In the genomic region with DNA sequence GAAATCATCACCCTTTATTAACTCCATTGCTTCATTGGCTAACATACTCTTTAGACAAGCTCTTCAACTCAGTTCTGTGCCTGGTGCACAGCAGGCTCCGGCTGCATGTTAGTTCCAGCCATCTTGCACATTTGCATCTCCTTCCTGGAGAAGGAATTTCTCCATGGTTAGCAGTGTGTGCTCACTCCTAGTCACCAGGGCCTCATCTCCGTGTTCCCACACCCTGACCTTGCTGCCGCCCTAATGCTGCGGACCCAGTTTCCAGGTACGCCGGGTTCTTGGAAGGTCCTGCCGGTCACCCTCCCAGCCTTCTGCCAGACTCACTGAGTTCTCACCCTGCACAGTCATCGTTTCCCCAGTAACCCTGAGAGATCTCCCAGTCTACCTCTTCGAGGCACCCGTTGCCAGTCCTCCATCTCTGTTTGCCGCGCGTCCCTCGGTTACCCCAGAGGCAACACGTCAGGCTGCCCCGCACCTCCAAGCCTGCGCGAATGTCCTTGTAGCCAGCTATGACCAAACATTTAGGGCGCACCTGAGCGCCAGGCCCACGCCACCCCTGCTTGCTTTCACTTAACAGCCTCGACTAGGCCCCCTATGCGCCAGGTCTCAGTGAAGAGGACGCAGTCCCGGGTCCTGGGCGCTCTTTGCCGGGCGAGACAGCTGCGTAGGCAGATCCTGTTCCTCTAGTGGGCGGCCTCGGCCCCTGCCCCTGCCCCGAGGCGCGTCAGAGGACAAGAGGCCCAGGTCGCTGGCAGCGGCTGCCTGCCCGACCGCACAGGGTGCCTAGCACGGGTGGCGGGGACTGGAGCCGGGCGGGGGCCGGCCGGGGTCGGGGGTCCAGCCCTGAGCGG, we compare ENCODE assay signal across 8 cellular contexts. TPM values are rescaled to one million over a fixed set of nuclear protein-coding genes. Genes with fewer than 3 reads are reported as not detected.
DNase-seq lines count a peak whose midpoint lies in the region; ATAC-seq and TF ChIP-seq lines count a peak whose summit lies in the region.

No MANE protein-coding gene starts in this region.

- TF ChIP-seq POLR2A in stomach (IDR thresholded peaks at IDR 0.05), result peak in 1 of 4 donors; percentile 45

- H3K4me1 ChIP-seq in CD8-positive, alpha-beta T cell (ENCODE audit: insufficient read depth, low read length), result peaks cover 42% of the 10 kb centered on the region
- H3K4me1 ChIP-seq in stomach, result peaks cover 31 to 63% (median 55%) of the 10 kb centered on the region in 4 donors

- H3K4me1 Mint-ChIP-seq in CD8-positive, alpha-beta T cell (ENCODE audit: low read depth), result peaks cover 73% of the 10 kb centered on the region
- H3K4me1 Mint-ChIP-seq in activated T-helper 17 cell treated with anti-CD3 and anti-CD28 coated beads, Interleukin-2, amount 50 U/mL, for 72 hours, result peaks cover 37% of the 10 kb centered on the region
- peaks cover 50% of the 10 kb centered on the region for H3K4me1 Mint-ChIP-seq in nephron

- H3K9me3 Mint-ChIP-seq in CD8-positive, alpha-beta T cell, result no peaks in the 10 kb centered on the region
- no peaks in the 10 kb centered on the region for H3K9me3 Mint-ChIP-seq in activated T-helper 17 cell treated with anti-CD3 and anti-CD28 coated beads, Interleukin-2, amount 50 U/mL, for 72 hours
- H3K9me3 Mint-ChIP-seq in nephron, result no peaks in the 10 kb centered on the region

- H3K4me3 ChIP-seq in CD8-positive, alpha-beta T cell (ENCODE audit: low read depth, low read length), result peak overlapping the region; percentile 82
- H3K4me3 ChIP-seq in fibroblast of pulmonary artery (replicated peaks; ENCODE audit: low read depth, low read length), result peak overlapping the region; percentile 69
- H3K4me3 ChIP-seq in stomach, result peak overlapping the region; percentile 68 to 97 (median 84)

- intact Hi-C loops in CD8-positive, alpha-beta T cell (cut with DNase I, micrococcal nuclease), result loop anchor here (1.0 to 2.0 kb wide), 6 partner anchors 12 to 233 kb away; partner anchors contain the start of genes NMB (in 2 of the 2), SEC11A (in 2 of the 2), WDR73 (in 2 of the 2) and PDE8A (in 1 of the 2)
- intact Hi-C loops in stomach (cut with DNase I; ENCODE audit: low total_unique reads), result no loop called here

- H3K9me3 ChIP-seq in CD8-positive, alpha-beta T cell (ENCODE audit: low read length), result no peaks in the 10 kb centered on the region
- no peaks in the 10 kb centered on the region for H3K9me3 ChIP-seq in stomach

- peak overlapping the region; percentile 94 for H3K27ac ChIP-seq in CD8-positive, alpha-beta T cell (ENCODE audit: low read depth, low read length)
- H3K27ac ChIP-seq in stomach, result peak overlapping the region; percentile 99 to 100 (median 100)

- peak overlapping the region; percentile 100 for H3K27ac Mint-ChIP-seq in CD8-positive, alpha-beta T cell
- peak overlapping the region; percentile 99 for H3K27ac Mint-ChIP-seq in activated T-helper 17 cell treated with anti-CD3 and anti-CD28 coated beads, Interleukin-2, amount 50 U/mL, for 72 hours
- peak overlapping the region; percentile 98 to 100 (median 99) for H3K27ac Mint-ChIP-seq in nephron

- no peak for TF ChIP-seq EP300 in stomach (IDR thresholded peaks at IDR 0.05)

- DNase-seq in CD8-positive, alpha-beta T cell, result peak; percentile 58 to 88 (median 72)
- DNase-seq in RKO (ENCODE audit: low spot score) (peak; percentile 83), fibroblast of pulmonary artery (ENCODE audit: low read depth) (peak; percentile 68), stomach (peak; percentile 80)

- H3K27me3 Mint-ChIP-seq in CD8-positive, alpha-beta T cell (ENCODE audit: low read depth), result no peaks in the 10 kb centered on the region
- H3K27me3 Mint-ChIP-seq in activated T-helper 17 cell treated with anti-CD3 and anti-CD28 coated beads, Interleukin-2, amount 50 U/mL, for 72 hours, result no peaks in the 10 kb centered on the region
- H3K27me3 Mint-ChIP-seq in nephron (ENCODE audit: low read depth), result no peaks in the 10 kb centered on the region

- H3K36me3 ChIP-seq in CD8-positive, alpha-beta T cell (ENCODE audit: insufficient read depth, low read length), result no peaks in the 10 kb centered on the region
- H3K36me3 ChIP-seq in stomach, result no peaks in the 10 kb centered on the region

- H3K27me3 ChIP-seq in CD8-positive, alpha-beta T cell (ENCODE audit: insufficient read depth, low read length), result no peaks in the 10 kb centered on the region
- H3K27me3 ChIP-seq in stomach, result no peaks in the 10 kb centered on the region

- ATAC-seq in CD8-positive, alpha-beta T cell, result peak; percentile 63
- ATAC-seq in GM19397 (IDR thresholded peaks at IDR 0.05; ENCODE audit: unreplicated experiment), result peak; percentile 41
- peak; percentile 37 for ATAC-seq in HG03521 (IDR thresholded peaks at IDR 0.05; ENCODE audit: unreplicated experiment)
- ATAC-seq in activated T-helper 17 cell treated with anti-CD3 and anti-CD28 coated beads, Interleukin-2, amount 50 U/mL, for 72 hours (replicated peaks), result peak; percentile 71

- WGBS in stomach, 5 donors, result 0 to 2% (median 0%) methylated on average over 7 to 46 of the region's 46 CpGs

- POLR2A ChIA-PET in CD8-positive, alpha-beta T cell (lab: Charles Lee), result interaction anchor here (0.7 to 6.9 kb wide), 11 partner anchors 13 to 149 kb away, joined by 3 to 98 read pairs (median 5); partner anchors contain the start of genes SEC11A and WDR73

- H3K4me3 Mint-ChIP-seq in CD8-positive, alpha-beta T cell, result peak overlapping the region; percentile 99
- H3K4me3 Mint-ChIP-seq in activated T-helper 17 cell treated with anti-CD3 and anti-CD28 coated beads, Interleukin-2, amount 50 U/mL, for 72 hours, result peak overlapping the region; percentile 99
- peak overlapping the region; percentile 94 to 96 (median 96) for H3K4me3 Mint-ChIP-seq in nephron

- no peak for TF ChIP-seq CTCF in CD8-positive, alpha-beta T cell (IDR thresholded peaks at IDR 0.05)
- TF ChIP-seq CTCF in fibroblast of pulmonary artery (IDR thresholded peaks at IDR 0.05; ENCODE audit: low read length, missing control alignments) (no peak), nephron (IDR thresholded peaks at IDR 0.05; ENCODE audit: unreplicated experiment in 3 of 3) (no peak), stomach (IDR thresholded peaks at IDR 0.05) (peak in 1 of 7 experiments; percentile 4)

- H3K36me3 Mint-ChIP-seq in CD8-positive, alpha-beta T cell, result peaks cover 21% of the 10 kb centered on the region
- peaks cover 34% of the 10 kb centered on the region for H3K36me3 Mint-ChIP-seq in activated T-helper 17 cell treated with anti-CD3 and anti-CD28 coated beads, Interleukin-2, amount 50 U/mL, for 72 hours (ENCODE audit: low read depth)
- H3K36me3 Mint-ChIP-seq in nephron (ENCODE audit: low read depth), result no peaks in the 10 kb centered on the region

- CTCF ChIA-PET in CD8-positive, alpha-beta T cell (lab: Charles Lee), result interaction anchor here (1.0 to 1.5 kb wide), 6 partner anchors 12 to 93 kb away, joined by 3 to 7 read pairs (median 4); partner anchors contain the start of gene WDR73

RNA-seq across cellular contexts. Expression of gene ZNF592, which starts 0.7 kb away (rescaled TPM):
- total RNA-seq in CD8-positive, alpha-beta T cell, result 10 to 100 TPM; 24.6 to 25.1 TPM
- total RNA-seq in activated T-helper 17 cell treated with anti-CD3 and anti-CD28 coated beads, Interleukin-2, amount 50 U/mL, for 72 hours, result 10 to 100 TPM; 23.8 to 36.8 TPM
- total RNA-seq in stomach, result 10 to 100 TPM in 3 of 5 donors, 1 to 10 TPM in 2; 9.7 to 36.8 (median 19.0) TPM
- polyA plus RNA-seq in stomach, result 1 to 10 TPM; 3.8 to 5.8 (median 5.0) TPM

RNA-seq across cellular contexts. Expression of gene SEC11A, which starts 31.7 kb away (rescaled TPM):
- 10 to 100 TPM; 36.4 to 38.5 TPM for total RNA-seq in CD8-positive, alpha-beta T cell
- 100 to 1,000 TPM; 111 to 116 TPM for total RNA-seq in activated T-helper 17 cell treated with anti-CD3 and anti-CD28 coated beads, Interleukin-2, amount 50 U/mL, for 72 hours
- total RNA-seq in stomach, result 100 to 1,000 TPM in 1 of 5 donors, 10 to 100 TPM in 4; 24.3 to 181 (median 37.9) TPM
- 100 to 1,000 TPM; 108 to 186 (median 165) TPM for polyA plus RNA-seq in stomach

Comparison
In these comparisons a context has a peak if more than half of its experiments do, and no peak if none do; other contexts are left out.
1. Peak in every context shown above with its lines: DNase-seq, ATAC-seq, H3K4me3 ChIP-seq and H3K27ac ChIP-seq.